Comparison of ENCODE assay signal across 1 cellular context in genomic region chr10:10564081-10564480, GRCh38.
TF ChIP-seq lines count a peak whose summit lies in the region.

No MANE protein-coding gene starts in this region.

TF ChIP-seq in SK-N-SH, 30 proteins besides CTCF, POLR2A, EP300 and RAD21 (continued from another document):
- TF ChIP-seq PBX3 (IDR thresholded peaks at IDR 0.05) = no peak
TF ChIP-seq in SK-N-SH: peak in this region for 0.
